Comparison of ENCODE assay signal across 8 cellular contexts in the genomic region with DNA sequence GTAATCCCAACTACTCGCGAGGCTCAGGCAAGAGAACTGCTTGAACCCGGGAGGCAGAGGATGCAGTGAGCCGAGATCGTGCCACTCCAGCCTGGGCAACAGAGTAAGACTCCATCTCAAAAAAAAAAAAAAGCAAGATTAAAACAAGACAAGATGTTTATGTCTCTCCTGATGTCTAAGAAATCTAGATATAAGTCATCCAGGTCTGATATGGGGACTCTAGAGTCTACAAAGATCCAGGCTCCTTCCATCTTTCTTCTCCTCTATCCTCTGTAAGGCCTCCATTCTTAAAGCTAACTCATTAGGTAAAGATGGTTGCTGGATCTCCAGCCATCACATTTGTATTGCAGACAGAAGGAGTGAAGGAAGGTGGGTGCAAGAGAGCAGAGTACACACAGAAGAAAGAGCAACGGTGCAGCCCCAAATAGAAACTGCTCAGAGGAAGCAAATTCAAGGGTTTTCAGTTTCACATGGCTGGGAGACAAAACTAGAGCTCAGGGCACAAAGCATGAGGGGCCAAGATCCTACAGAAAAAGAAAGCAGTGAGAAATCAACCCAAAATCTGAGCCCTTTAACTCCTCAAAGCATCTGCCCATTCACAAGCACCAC. TPM values are rescaled to one million over a fixed set of nuclear protein-coding genes. Genes with fewer than 3 reads are reported as not detected.
DNase-seq lines count a peak whose midpoint lies in the region; ATAC-seq and TF ChIP-seq lines count a peak whose summit lies in the region.

No MANE protein-coding gene starts in this region.

- no peaks in the 10 kb centered on the region for H3K27me3 ChIP-seq in KMS-11 (ENCODE audit: insufficient read depth, low read depth)
- H3K27me3 ChIP-seq in ascending aorta: no peaks in the 10 kb centered on the region
- H3K27me3 ChIP-seq in upper lobe of right lung: no peaks in the 10 kb centered on the region

- H3K27ac ChIP-seq in KMS-11 (peak overlapping the region; percentile 13; the same call in 1 of the 2 replicates), ascending aorta (no peak overlapping the region), upper lobe of right lung (no peak overlapping the region)

- H3K36me3 ChIP-seq in KMS-11 (ENCODE audit: insufficient read depth): no peaks in the 10 kb centered on the region
- no peaks in the 10 kb centered on the region for H3K36me3 ChIP-seq in ascending aorta
- no peaks in the 10 kb centered on the region for H3K36me3 ChIP-seq in upper lobe of right lung

- TF ChIP-seq CTCF in KMS-11 (conservative IDR thresholded peaks at IDR 0.05; ENCODE audit: low read depth, low read length): no peak
- TF ChIP-seq CTCF in ascending aorta (IDR thresholded peaks at IDR 0.05): no peak
- no peak for TF ChIP-seq CTCF in upper lobe of right lung (IDR thresholded peaks at IDR 0.05)

- no peaks in the 10 kb centered on the region for H3K79me2 ChIP-seq in KMS-11 (ENCODE audit: insufficient read depth, low read depth)

- H3K27ac Mint-ChIP-seq in activated CD8-positive, alpha-beta memory T cell treated with anti-CD3 and anti-CD28 coated beads, Interleukin-2, amount 10 ng/mL, durations not matched to agents 7 days and 5 days: peak overlapping the region; percentile 80
- H3K27ac Mint-ChIP-seq in stimulated activated effector memory CD8-positive, alpha-beta T cell treated with anti-CD3 and anti-CD28 coated beads, Interleukin-12 subunit alpha, Interleukin-12 subunit beta, amount 100 ng/mL, for 72 hours: no peak overlapping the region

- H3K9me3 Mint-ChIP-seq in activated CD8-positive, alpha-beta memory T cell treated with anti-CD3 and anti-CD28 coated beads, Interleukin-2, amount 10 ng/mL, durations not matched to agents 7 days and 5 days (ENCODE audit: low read depth): no peaks in the 10 kb centered on the region
- no peaks in the 10 kb centered on the region for H3K9me3 Mint-ChIP-seq in stimulated activated effector memory CD8-positive, alpha-beta T cell treated with anti-CD3 and anti-CD28 coated beads, Interleukin-12 subunit alpha, Interleukin-12 subunit beta, amount 100 ng/mL, for 72 hours

- H3K36me3 Mint-ChIP-seq in activated CD8-positive, alpha-beta memory T cell treated with anti-CD3 and anti-CD28 coated beads, Interleukin-2, amount 10 ng/mL, durations not matched to agents 7 days and 5 days: peaks cover 1% of the 10 kb centered on the region
- H3K36me3 Mint-ChIP-seq in stimulated activated effector memory CD8-positive, alpha-beta T cell treated with anti-CD3 and anti-CD28 coated beads, Interleukin-12 subunit alpha, Interleukin-12 subunit beta, amount 100 ng/mL, for 72 hours: no peaks in the 10 kb centered on the region

- H3K4me3 ChIP-seq in KMS-11 (IDR thresholded peaks at IDR 0.05; ENCODE audit: insufficient read depth, low read depth, low read length) (no peak overlapping the region), ascending aorta (no peak overlapping the region), upper lobe of right lung (no peak overlapping the region)

- peak overlapping the region; percentile 63 for H3K4me2 ChIP-seq in KMS-11

- H3K9me3 ChIP-seq in ascending aorta (peaks cover 0 to 7% of the 10 kb centered on the region in 2 donors), upper lobe of right lung (no peaks in the 10 kb centered on the region)

- H2AFZ ChIP-seq in KMS-11 (ENCODE audit: low read depth): no peak overlapping the region

- peaks cover 29% of the 10 kb centered on the region for H3K4me1 Mint-ChIP-seq in activated CD8-positive, alpha-beta memory T cell treated with anti-CD3 and anti-CD28 coated beads, Interleukin-2, amount 10 ng/mL, durations not matched to agents 7 days and 5 days
- H3K4me1 Mint-ChIP-seq in stimulated activated effector memory CD8-positive, alpha-beta T cell treated with anti-CD3 and anti-CD28 coated beads, Interleukin-12 subunit alpha, Interleukin-12 subunit beta, amount 100 ng/mL, for 72 hours: peaks cover 15% of the 10 kb centered on the region

- intact Hi-C loops in ascending aorta (cut with DNase I) (loop anchor here (5.0 kb wide), 1 partner anchor 58 kb away; a partner anchor contains a TSS), upper lobe of right lung (cut with DNase I) (no loop called here)

- no peaks in the 10 kb centered on the region for H4K20me1 ChIP-seq in KMS-11 (ENCODE audit: insufficient read depth)

- H3K9ac ChIP-seq in KMS-11: no peak overlapping the region

- peak overlapping the region; percentile 20 for H3K4me3 Mint-ChIP-seq in activated CD8-positive, alpha-beta memory T cell treated with anti-CD3 and anti-CD28 coated beads, Interleukin-2, amount 10 ng/mL, durations not matched to agents 7 days and 5 days
- peak overlapping the region; percentile 29 for H3K4me3 Mint-ChIP-seq in stimulated activated effector memory CD8-positive, alpha-beta T cell treated with anti-CD3 and anti-CD28 coated beads, Interleukin-12 subunit alpha, Interleukin-12 subunit beta, amount 100 ng/mL, for 72 hours

- H3K27me3 Mint-ChIP-seq in activated CD8-positive, alpha-beta memory T cell treated with anti-CD3 and anti-CD28 coated beads, Interleukin-2, amount 10 ng/mL, durations not matched to agents 7 days and 5 days: peaks cover 5% of the 10 kb centered on the region

- ATAC-seq in activated CD8-positive, alpha-beta memory T cell treated with anti-CD3 and anti-CD28 coated beads, Interleukin-2, amount 10 ng/mL, durations not matched to agents 7 days and 5 days: peak; percentile 78
- peak; percentile 82 for ATAC-seq in HG02571 (IDR thresholded peaks at IDR 0.05; ENCODE audit: unreplicated experiment)
- ATAC-seq in stimulated activated effector memory CD8-positive, alpha-beta T cell treated with anti-CD3 and anti-CD28 coated beads, Interleukin-12 subunit alpha, Interleukin-12 subunit beta, amount 100 ng/mL, for 72 hours: peak; percentile 68
- ATAC-seq in upper lobe of right lung: no peak

- DNase-seq in activated CD8-positive, alpha-beta memory T cell treated with anti-CD3 and anti-CD28 coated beads, Interleukin-2, amount 10 ng/mL, durations not matched to agents 7 days and 5 days: peak; percentile 45
- no peak for DNase-seq in activated CD8-positive, alpha-beta memory T cell treated with anti-CD3 and anti-CD28 coated beads, Interleukin-2, amount 50 U/mL, for 48 hours
- DNase-seq in stimulated activated effector memory CD8-positive, alpha-beta T cell treated with anti-CD3 and anti-CD28 coated beads, Interleukin-12 subunit alpha, Interleukin-12 subunit beta, amount 100 ng/mL, for 72 hours (ENCODE audit: low spot score in 2 of 2): no peak
- DNase-seq in ascending aorta (ENCODE audit: low spot score in 2 of 2) (no peak), SW 1271 (lab: John Stamatoyannopoulos, UW) (no peak), upper lobe of right lung (no peak)

- CTCF ChIA-PET in activated CD8-positive, alpha-beta memory T cell treated with anti-CD3 and anti-CD28 coated beads, Interleukin-2, amount 10 ng/mL, durations not matched to agents 7 days and 5 days (lab: Charles Lee): interaction anchor here (0.6 to 1.3 kb wide), 4 partner anchors 8 to 203 kb away, joined by 3 to 4 read pairs (median 3); no protein-coding TSS in a partner anchor

- H3K4me1 ChIP-seq in KMS-11 (ENCODE audit: low read depth, poor library complexity, severe bottlenecking): peaks cover 20% of the 10 kb centered on the region
- H3K4me1 ChIP-seq in ascending aorta: no peaks in the 10 kb centered on the region
- peaks cover 13% of the 10 kb centered on the region for H3K4me1 ChIP-seq in upper lobe of right lung

RNA-seq across cellular contexts. Expression of a gene that starts 57.6 kb away (rescaled TPM):
- total RNA-seq in activated CD8-positive, alpha-beta memory T cell treated with anti-CD3 and anti-CD28 coated beads, Interleukin-2, amount 10 ng/mL, durations not matched to agents 7 days and 5 days: 1 to 10 TPM in 1 of 2 experiments, under 1 TPM in 1; 0.49 to 1.1 TPM
- 20.5 TPM for total RNA-seq in ascending aorta
- total RNA-seq in upper lobe of right lung: 21.6 TPM

Comparison
In these comparisons a context has a peak if more than half of its experiments do, and no peak if none do; other contexts are left out.
1. RNA of a gene that starts 57.6 kb away (total RNA-seq): 21.6 TPM in upper lobe of right lung (single experiment) and 20.5 TPM in ascending aorta (single experiment); 0.49 to 1.1 TPM in activated CD8-positive, alpha-beta memory T cell treated with anti-CD3 and anti-CD28 coated beads, Interleukin-2, amount 10 ng/mL, durations not matched to agents 7 days and 5 days; every median in the first group is over 10 times any median in the second.